In the genomic region with DNA sequence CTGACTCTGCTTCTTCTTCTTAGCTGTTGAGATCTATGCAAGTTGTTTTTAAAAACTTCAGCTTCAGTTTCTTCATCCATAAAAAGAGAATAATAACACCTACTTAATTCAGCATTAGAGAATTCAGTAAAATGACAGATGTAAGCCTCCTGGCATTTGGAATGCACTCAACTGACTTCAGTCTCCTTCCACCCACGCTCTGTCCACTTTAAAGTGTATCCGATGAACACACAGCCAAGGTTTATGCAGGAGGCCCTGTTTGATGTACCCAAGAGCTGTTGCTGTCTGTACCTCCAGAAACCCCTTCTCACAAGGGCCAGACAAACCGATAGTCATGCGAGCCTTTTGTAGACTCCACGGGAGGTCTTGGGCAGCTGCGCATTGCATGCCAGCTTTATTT, we compare ENCODE assay signal across 21 cellular contexts.
"Had no signal": no experiment of that assay in that cellular context is flagged by ENCODE, and none has a peak within 500 bp of the region (broad histone marks: within the 10 kb centered on the region; RNA-seq: fewer than 3 reads in every experiment).

No MANE protein-coding gene starts in this region.

- H3K9me3 ChIP-seq: SJSA1 had no signal

- H3K27ac ChIP-seq: HL-60, SJSA1, SK-N-MC had no signal

- ATAC-seq: T-cell had no signal

- FAIRE-seq: HTR-8/SVneo, RCC 7860 had no signal

- H3K4me3 ChIP-seq: SJSA1, SK-N-MC had no signal

- DNase-seq: KBM-7, MV-4-11, NCI-H1048, NCI-H1105, NCI-H1417, NCI-H1436 treated with DMSO at 0.1 percent for 48 hours, NCI-H1694 treated with DMSO at 0.1 percent for 48 hours, NCI-H2081, NCI-H2107, NCI-H2227 treated with DMSO at 0.1 percent for 48 hours, NCI-H526 treated with DMSO at 0.1 percent for 48 hours, NCI-H774, Right ventricle myocardium superior, RPMI8226, SIG-M5, T-cell had no signal

- H3K4me1 ChIP-seq: SJSA1 had no signal
